Comparison of ENCODE assay signal across 15 cellular contexts in genomic region chr4:173517781-173518371, GRCh38. TPM values are rescaled to one million over a fixed set of nuclear protein-coding genes. Genes with fewer than 3 reads are reported as not detected.
A peak's percentile ranks its signal among the peaks of the same experiment; 100 is the strongest.
DNase-seq lines count a peak whose midpoint lies in the region; ATAC-seq, FAIRE-seq and TF ChIP-seq lines count a peak whose summit lies in the region.
"Had no signal": no experiment of that assay in that cellular context is flagged by ENCODE, and none has a peak within 500 bp of the region (broad histone marks: within the 10 kb centered on the region; RNA-seq: fewer than 3 reads in every experiment).

No MANE protein-coding gene starts in this region.

- no peak overlapping the region for H3K14ac ChIP-seq in H1 (ENCODE audit: insufficient read length)

- H3K79me2 ChIP-seq in H1 (ENCODE audit: control insufficient read depth in 1 of 2, insufficient read depth in 2 of 2, low read length in 2 of 2) = no peaks in the 10 kb centered on the region
- peaks cover 15% of the 10 kb centered on the region for H3K79me2 ChIP-seq in hepatocyte

- no peak overlapping the region for H2AFZ ChIP-seq in H1 (ENCODE audit: low read length)
- H2AFZ ChIP-seq in hepatocyte = peak overlapping the region; percentile 21

- no peak overlapping the region for H2BK20ac ChIP-seq in H1 (ENCODE audit: low read length)

- H4K91ac ChIP-seq in H1 (replicated peaks; ENCODE audit: insufficient read length, low read length) = no peak overlapping the region

- H4K20me1 ChIP-seq in H1 (replicated peaks in 1 of 2; ENCODE audit: control insufficient read depth in 1 of 2, insufficient read depth in 2 of 2, low read length in 2 of 2) (peaks cover 15 to 38% of the 10 kb centered on the region in 2 experiments), hepatocyte (ENCODE audit: insufficient read depth, poor library complexity, severe bottlenecking) (no peaks in the 10 kb centered on the region)

- no peak for TF ChIP-seq EP300 in H1 (IDR thresholded peaks at IDR 0.05; ENCODE audit: borderline replicate concordance in 1 of 2, low read depth in 2 of 2, low read length in 2 of 2)
- TF ChIP-seq EP300 in sigmoid colon (IDR thresholded peaks at IDR 0.05) = no peak

- CTCF ChIA-PET in H1 (lab: Charles Lee; ENCODE audit: partially characterized antibody) = interaction anchor here (0.7 to 1.9 kb wide), 10 partner anchors 8 to 697 kb away, joined by 3 to 10 read pairs (median 4); partner anchors contain the start of gene HAND2

- no peak for FAIRE-seq in H1 (lab: Jason Lieb, UNC)
- FAIRE-seq: GM19239, keratinocyte had no signal

- peaks cover 3% of the 10 kb centered on the region; the same call in 1 of the 2 replicates for H3K23me2 ChIP-seq in H1 (ENCODE audit: low read depth, low read length)

- H3K27me3 ChIP-seq in H1 (replicated peaks in 1 of 4; ENCODE audit: control insufficient read depth in 3 of 4, extremely low read depth in 1 of 4, insufficient read depth in 3 of 4, low read length in 3 of 4) (peaks cover 97 to 100% (median 100%) of the 10 kb centered on the region in 4 experiments), hepatocyte (peaks cover 83% of the 10 kb centered on the region), sigmoid colon (no peaks in the 10 kb centered on the region)

- ATAC-seq in HG02678 (IDR thresholded peaks at IDR 0.05; ENCODE audit: unreplicated experiment) (peak; percentile 62), HG03139 (IDR thresholded peaks at IDR 0.05; ENCODE audit: unreplicated experiment) (no peak)

- H3K4me3 ChIP-seq in H1 (ENCODE audit: extremely low read depth in 1 of 4, insufficient read depth in 2 of 4, low read depth in 3 of 4, low read length in 4 of 4) = peak overlapping the region in 1 of 4 experiments; percentile 51; a peak in 3 of 8 replicates
- H3K4me3 ChIP-seq in hepatocyte = peak overlapping the region; percentile 29
- peak overlapping the region; percentile 47 to 60 (median 55) for H3K4me3 ChIP-seq in sigmoid colon

- TF ChIP-seq POLR2A in H1 (IDR thresholded peaks at IDR 0.05; ENCODE audit: control extremely low read depth in 1 of 2, low read depth in 2 of 2, low read length in 2 of 2) (no peak), sigmoid colon (IDR thresholded peaks at IDR 0.05) (peak in 1 of 2 donors; percentile 4)

- H3K9me3 ChIP-seq in H1 (ENCODE audit: insufficient read depth in 2 of 2, low read depth in 1 of 2, low read length in 1 of 2) (no peaks in the 10 kb centered on the region), hepatocyte (ENCODE audit: low read depth) (no peaks in the 10 kb centered on the region), sigmoid colon (no peaks in the 10 kb centered on the region)
- H3K9me3 ChIP-seq: spleen had no signal

- H3K4me2 ChIP-seq in H1 (ENCODE audit: insufficient read depth in 1 of 2, low read depth in 2 of 2, low read length in 2 of 2) = peak overlapping the region; percentile 43 to 72
- peak overlapping the region; percentile 77 for H3K4me2 ChIP-seq in hepatocyte

- no peaks in the 10 kb centered on the region for H3K79me1 ChIP-seq in H1 (ENCODE audit: low read depth, low read length)

- H2BK5ac ChIP-seq in H1 (ENCODE audit: low read depth, low read length) = no peak overlapping the region

- 0 out of 2 replicates have a peak overlapping the region, but pooled peaks have one; percentile 20 for H2BK12ac ChIP-seq in H1 (ENCODE audit: low read depth, low read length)

- intact Hi-C loops in sigmoid colon (cut with DNase I) = no loop called here

- POLR2A ChIA-PET in H1 (lab: Charles Lee; ENCODE audit: partially characterized antibody) = interaction anchor here (0.9 to 1.1 kb wide), 2 partner anchors 12 to 21 kb away, joined by 3 to 4 read pairs; partner anchors contain the start of gene HAND2

- no peak overlapping the region for H3K56ac ChIP-seq in H1 (replicated peaks; ENCODE audit: insufficient read length, low read depth, low read length)

- H4K8ac ChIP-seq in H1 (ENCODE audit: extremely low read depth, insufficient read depth, low read length) = no peak overlapping the region

- H3K36me3 ChIP-seq in H1 (ENCODE audit: control insufficient read depth in 2 of 4, insufficient read depth in 4 of 4, low read length in 3 of 4) (no peaks in the 10 kb centered on the region), hepatocyte (replicated peaks; ENCODE audit: insufficient read depth, low read depth) (no peaks in the 10 kb centered on the region), sigmoid colon (no peaks in the 10 kb centered on the region)
- H3K36me3 ChIP-seq: spleen had no signal

- H3K4me1 ChIP-seq in H1 (replicated peaks in 1 of 4; ENCODE audit: control insufficient read depth in 3 of 4, insufficient read depth in 4 of 4, low read length in 3 of 4) (peaks cover 4 to 22% (median 17%) of the 10 kb centered on the region in 4 experiments), hepatocyte (ENCODE audit: insufficient read depth) (peaks cover 38% of the 10 kb centered on the region), sigmoid colon (peaks cover 0 to 50% (median 45%) of the 10 kb centered on the region in 4 donors)

- no peak overlapping the region; the same call in 1 of the 2 replicates for H3K18ac ChIP-seq in H1 (ENCODE audit: extremely low read depth, low read length)

- no peak for TF ChIP-seq RAD21 in H1 (IDR thresholded peaks at IDR 0.05 in 1 of 2, conservative IDR thresholded peaks at IDR 0.05 in 1 of 2; ENCODE audit: low read depth in 2 of 2, low read length in 2 of 2)

- DNase-seq in H1 (ENCODE audit: low read depth in 1 of 2, low spot score in 2 of 2) (peak in 1 of 2 experiments; percentile 75), hepatocyte (ENCODE audit: low spot score) (peak; percentile 39), sigmoid colon (peak; percentile 88), NCI-H1105 treated with DMSO at 0.1 percent for 48 hours (lab: John Stamatoyannopoulos, UW) (no peak), KG1 (lab: John Stamatoyannopoulos, UW) (no peak)
- no peak for DNase-seq in NK-92 treated with Interleukin-12 subunit alpha and Interleukin-12 subunit beta, amount 100 ng/mL, for 24 hours (lab: John Stamatoyannopoulos, UW)
- DNase-seq: activated CD4-positive, alpha-beta memory T cell treated with anti-CD3 and anti-CD28 coated beads for 36 hours; activated naive CD4-positive, alpha-beta T cell; cerebellar nuclear complex; NCI-H446 treated with DMSO at 0.1 percent for 48 hours; spleen had no signal

- H3K23ac ChIP-seq in H1 (ENCODE audit: insufficient read length) = no peak overlapping the region

- no peak overlapping the region for H3K9ac ChIP-seq in H1 (replicated peaks in 1 of 4; ENCODE audit: extremely low read depth in 1 of 4, low read depth in 3 of 4, low read length in 3 of 4)

- TF ChIP-seq CTCF in H1 (IDR thresholded peaks at IDR 0.05; ENCODE audit: control extremely low read depth in 1 of 3, insufficient read depth in 1 of 3, low read depth in 1 of 3, low read length in 3 of 3) (no peak), hepatocyte (IDR thresholded peaks at IDR 0.05; ENCODE audit: poor library complexity) (no peak), sigmoid colon (IDR thresholded peaks at IDR 0.05) (no peak)

- no peak overlapping the region for H3K4ac ChIP-seq in H1 (replicated peaks; ENCODE audit: insufficient read length, low read depth, low read length)

- H2BK120ac ChIP-seq in H1 (replicated peaks; ENCODE audit: low read depth, low read length) = no peak overlapping the region

- H2BK15ac ChIP-seq in H1 (ENCODE audit: low read length) = no peak overlapping the region

- 2% methylated on average over 23 of the region's 24 CpGs; no CpG with 5 or more reads in 1 of the 2 experiments for WGBS in H1 (ENCODE audit: extremely low coverage in 1 of 2, insufficient coverage in 1 of 2, insufficient read length in 1 of 2, insufficient replicate concordance in 2 of 2, low coverage in 1 of 2, low lambda C conversion rate in 2 of 2, missing lambda C conversion rate in 1 of 2), 2 experiments
- WGBS in hepatocyte (ENCODE audit: low lambda C conversion rate, missing lambda C conversion rate) = 24% methylated on average over 24 of the region's 24 CpGs
- 12 to 17% methylated on average over 24 of the region's 24 CpGs for WGBS in sigmoid colon, 2 donors

- no peak overlapping the region for H4K5ac ChIP-seq in H1 (ENCODE audit: insufficient read length, low read depth, low read length)

- H3K27ac ChIP-seq in H1 (ENCODE audit: low read depth, low read length) (no peak overlapping the region), hepatocyte (peak overlapping the region; percentile 92), sigmoid colon (peak overlapping the region; percentile 98 to 99 (median 99))

- no peaks in the 10 kb centered on the region for H3K9me2 ChIP-seq in hepatocyte (replicated peaks; ENCODE audit: insufficient read depth)

- no peak overlapping the region for H2AK5ac ChIP-seq in H1 (ENCODE audit: low read depth, low read length)

TF ChIP-seq in H1, 55 proteins besides CTCF, POLR2A, EP300 and RAD21:
- TF ChIP-seq TBP (IDR thresholded peaks at IDR 0.05; ENCODE audit: low read depth, low read length) (peak; percentile 38; the same call in 1 of the 2 replicates), TAF1 (IDR thresholded peaks at IDR 0.05; ENCODE audit: low read depth, low read length) (no peak), NRF1 (IDR thresholded peaks at IDR 0.05; ENCODE audit: low read depth, low read length) (no peak), CTBP2 (IDR thresholded peaks at IDR 0.05; ENCODE audit: borderline replicate concordance, insufficient read depth, insufficient read length, low read length) (peak; percentile 86), TEAD4 (IDR thresholded peaks at IDR 0.05; ENCODE audit: low read depth, low read length) (peak; percentile 81), RNF2 (IDR thresholded peaks at IDR 0.05; ENCODE audit: borderline replicate concordance, low read depth, low read length, missing control alignments, poor library complexity, severe bottlenecking) (peak; percentile 16), SAP30 (IDR thresholded peaks at IDR 0.05; ENCODE audit: insufficient read depth, insufficient replicate concordance, low read length) (no peak), EGR1 (IDR thresholded peaks at IDR 0.05; ENCODE audit: borderline replicate concordance, low read depth, low read length) (peak; percentile 70; the same call in 1 of the 2 replicates), CEBPB (IDR thresholded peaks at IDR 0.05; ENCODE audit: low read depth, low read length) (no peak)

RNA-seq across cellular contexts. Expression of gene HAND2, which starts 12.2 kb away (rescaled TPM):
- not detected in 2 replicates for total RNA-seq in H1 (2021; fragmentation: NEBNext Ultra II Directional; extraction: Animal tissue kit (Norgen Biotek cat#: 25700))
- polyA plus RNA-seq in H1 (2011; rRNA removed) (0.05 TPM in 1 of 2 replicates, not detected in the other), hepatocyte (141 and 152 TPM in 2 replicates), sigmoid colon (10 to 100 TPM in 1 of 3 donors, 1 to 10 TPM in 1, under 1 TPM in 1; 0.46 to 17.4 (median 7.2) TPM)
- 0.04 TPM for polyA plus RNA-seq in H1 (2011; cell fraction: cytosol; rRNA removed)
- not detected for polyA plus RNA-seq in H1 (2011; cell fraction: nucleus; rRNA removed)
- polyA plus RNA-seq in H1 (2012, experiment 1 of 2) = 0.05 to 0.37 TPM in 2 of 4 replicates, not detected in the others
- 0.47 TPM for polyA plus RNA-seq in H1 (2012, experiment 2 of 2)
- 0.04 TPM for polyA plus RNA-seq in H1 (2013, experiment 1 of 2)
- polyA plus RNA-seq in H1 (2013, experiment 2 of 2) = not detected
- polyA minus RNA-seq in H1 (2011; rRNA and poly(A)+ RNA removed) = not detected in 2 replicates
- not detected for polyA minus RNA-seq in H1 (2011; cell fraction: cytosol; rRNA and poly(A)+ RNA removed)
- polyA minus RNA-seq in H1 (2011; cell fraction: nucleus; rRNA and poly(A)+ RNA removed) = not detected
- total RNA-seq in hepatocyte (67.9 and 69.7 TPM in 2 replicates), sigmoid colon (100 to 1,000 TPM; 141 to 224 (median 180) TPM)
- total RNA-seq: activated CD4-positive, alpha-beta memory T cell treated with anti-CD3 and anti-CD28 coated beads for 36 hours had no signal
- polyA plus RNA-seq: keratinocyte had no signal

Comparison
In these comparisons a context has a peak if more than half of its experiments do, and no peak if none do; other contexts are left out.
1. DNase-seq: peak in hepatocyte (single experiment) and sigmoid colon (single experiment); none in NCI-H1105 treated with DMSO at 0.1 percent for 48 hours (single experiment), NK-92 treated with Interleukin-12 subunit alpha and Interleukin-12 subunit beta, amount 100 ng/mL, for 24 hours (single experiment) and KG1 (single experiment).
2. RNA of gene HAND2, which starts 12.2 kb away (total RNA-seq): 141 to 224 TPM in sigmoid colon and 67.9 to 69.7 TPM in hepatocyte; not detected in H1; every median in the first group is over 10 times any median in the second.